1 cellular context compared by ENCODE assay signal in genomic region chr19:1377965-1378785, GRCh38.
TF ChIP-seq lines count a peak whose summit lies in the region.

No MANE protein-coding gene starts in this region.

TF ChIP-seq in H1, 55 proteins besides CTCF, POLR2A, EP300 and RAD21:
- TF ChIP-seq CBX5 (IDR thresholded peaks at IDR 0.05; ENCODE audit: low read depth, low read length) (no peak), SUZ12 (IDR thresholded peaks at IDR 0.05; ENCODE audit: low read length) (no peak), SAP30 (IDR thresholded peaks at IDR 0.05; ENCODE audit: insufficient read depth, insufficient replicate concordance, low read length) (no peak), CHD2 (IDR thresholded peaks at IDR 0.05; ENCODE audit: low read length) (no peak), SP2 (IDR thresholded peaks at IDR 0.05; ENCODE audit: low read length) (no peak)
